In the genomic region with DNA sequence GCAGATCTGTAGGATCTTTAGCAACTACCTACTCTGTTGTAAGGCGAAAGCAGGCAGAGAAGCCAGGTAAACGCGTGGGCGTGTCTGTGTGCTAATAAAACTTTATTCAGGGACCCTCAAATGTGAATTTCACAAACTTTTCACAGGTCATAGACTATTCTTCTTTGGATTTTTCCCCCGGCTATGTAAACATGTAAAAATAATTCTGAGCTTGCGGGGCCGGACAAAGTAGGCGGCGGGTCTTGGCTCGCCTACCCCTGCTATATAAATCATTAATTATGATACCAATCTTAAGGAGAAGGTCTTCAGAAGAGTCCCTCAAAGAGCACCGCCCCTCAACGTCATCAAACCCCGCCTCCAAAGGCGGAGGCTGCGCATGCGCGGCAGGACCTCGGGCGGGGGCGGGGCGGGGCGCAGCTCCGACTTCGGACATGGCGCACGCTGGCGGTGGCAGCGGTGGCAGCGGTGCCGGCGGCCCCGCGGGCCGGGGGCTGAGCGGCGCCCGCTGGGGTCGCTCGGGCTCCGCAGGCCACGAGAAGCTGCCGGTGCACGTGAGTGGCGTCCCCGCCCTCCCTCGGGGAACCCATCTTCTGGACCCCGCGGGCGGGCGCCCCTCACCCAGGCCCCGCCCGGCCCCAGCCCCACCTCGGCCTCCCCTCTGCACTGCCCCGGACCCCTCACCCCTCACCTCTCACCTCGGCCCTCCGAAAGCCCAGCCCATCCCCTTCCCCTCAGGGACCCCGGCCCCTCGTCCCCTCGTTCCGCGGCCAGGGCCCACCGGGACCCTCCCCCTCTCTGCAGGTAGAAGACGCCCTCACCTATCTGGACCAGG, we compare ENCODE assay signal across 9 cellular contexts. TPM values are rescaled to one million over a fixed set of nuclear protein-coding genes. Genes with fewer than 3 reads are reported as not detected.
DNase-seq lines count a peak whose midpoint lies in the region; ATAC-seq, FAIRE-seq and TF ChIP-seq lines count a peak whose summit lies in the region.
"Had no signal": no experiment of that assay in that cellular context is flagged by ENCODE, and none has a peak within 500 bp of the region (broad histone marks: within the 10 kb centered on the region; RNA-seq: fewer than 3 reads in every experiment).

TSS of gene SIN3B (plus strand) at position 409 of the 832 bp plus-strand sequence. CDS start at position 432, 23 bp downstream.

- H3K9ac ChIP-seq in adipocyte (ENCODE audit: low read length): peak within 1 kb of the TSS; percentile 95

- peak within 1 kb of the TSS; percentile 93 for H3K4me3 ChIP-seq in adipocyte (ENCODE audit: low read length)
- peak within 1 kb of the TSS; percentile 76 to 86 (median 84) for H3K4me3 ChIP-seq in pancreas
- peak within 1 kb of the TSS; percentile 91 for H3K4me3 ChIP-seq in thoracic aorta

- intact Hi-C loops in Right ventricle myocardium superior (cut with DNase I): no loop called here
- intact Hi-C loops in pancreas (cut with DNase I): no loop called here

- H3K4me1 ChIP-seq in adipocyte (ENCODE audit: control insufficient read depth, insufficient read depth, low read length) (peaks cover 25% of the 10 kb centered on the region), pancreas (peaks cover 0 to 14% (median 0%) of the 10 kb centered on the region in 3 donors), thoracic aorta (ENCODE audit: control insufficient read depth in 1 of 2, low read depth in 2 of 2) (peaks cover 0 to 35% of the 10 kb centered on the region in 2 donors)

- TF ChIP-seq CTCF in pancreas (IDR thresholded peaks at IDR 0.05) (no peak), thoracic aorta (IDR thresholded peaks at IDR 0.05) (no peak)

- ATAC-seq in GM21723 (IDR thresholded peaks at IDR 0.05; ENCODE audit: unreplicated experiment) (peak; percentile 74), Right ventricle myocardium superior (ENCODE audit: poor library complexity) (peak; percentile 94), pancreas (peak; percentile 94 to 97 (median 94)), thoracic aorta (ENCODE audit: insufficient number of reproducible peaks, low FRiP score, low read depth) (peak; percentile 58)

- H3K36me3 ChIP-seq in adipocyte (ENCODE audit: control insufficient read depth, insufficient read depth, low read length, severe bottlenecking) (peaks cover 27% of the 10 kb centered on the region), pancreas (peaks cover 5 to 18% (median 5%) of the 10 kb centered on the region in 3 donors), thoracic aorta (peaks cover 20% of the 10 kb centered on the region)

- WGBS in pancreas, 2 donors: 2% methylated on average over 34 to 62 of the region's 63 CpGs

- FAIRE-seq in pancreas (lab: Jason Lieb, UNC): no peak
- FAIRE-seq: endometrium had no signal

- H3K9me3 ChIP-seq in adipocyte (ENCODE audit: control insufficient read depth, low read length) (no peaks in the 10 kb centered on the region), pancreas (no peaks in the 10 kb centered on the region), thoracic aorta (no peaks in the 10 kb centered on the region)

- H3K27ac ChIP-seq in pancreas (peak within 1 kb of the TSS in 3 of 4 donors; percentile 17 to 39 (median 28)), thoracic aorta (peak within 1 kb of the TSS; percentile 40 to 51)

- H3K27me3 ChIP-seq in adipocyte (replicated peaks; ENCODE audit: control insufficient read depth, insufficient read depth, low read length): no peaks in the 10 kb centered on the region
- H3K27me3 ChIP-seq in pancreas: no peaks in the 10 kb centered on the region
- H3K27me3 ChIP-seq in thoracic aorta (replicated peaks; ENCODE audit: insufficient read depth): no peaks in the 10 kb centered on the region

- peak; percentile 96 for DNase-seq in CD1c-positive myeloid dendritic cell (ENCODE audit: extremely low spot score)
- DNase-seq in NCI-H1105 (lab: John Stamatoyannopoulos, UW): peak; percentile 82
- DNase-seq in T-helper 1 cell: peak; percentile 75 to 92 (median 83)
- DNase-seq in adipocyte (ENCODE audit: low read depth): peak; percentile 96
- DNase-seq in Right ventricle myocardium superior: peak; percentile 89
- DNase-seq in pancreas: peak; percentile 76 to 95 (median 90)
- DNase-seq in thoracic aorta (ENCODE audit: low spot score): no peak

RNA-seq across cellular contexts. Expression of gene SIN3B, which starts in this region (rescaled TPM):
- total RNA-seq in Right ventricle myocardium superior: 21.9 TPM
- 10 to 100 TPM; 13.6 to 27.6 (median 17.9) TPM for total RNA-seq in pancreas
- 10 to 100 TPM; 43.3 to 51.8 TPM for polyA plus RNA-seq in pancreas
- 10 to 100 TPM; 57.9 to 79.8 TPM for total RNA-seq in thoracic aorta
